9 cellular contexts compared by ENCODE assay signal in the genomic region with DNA sequence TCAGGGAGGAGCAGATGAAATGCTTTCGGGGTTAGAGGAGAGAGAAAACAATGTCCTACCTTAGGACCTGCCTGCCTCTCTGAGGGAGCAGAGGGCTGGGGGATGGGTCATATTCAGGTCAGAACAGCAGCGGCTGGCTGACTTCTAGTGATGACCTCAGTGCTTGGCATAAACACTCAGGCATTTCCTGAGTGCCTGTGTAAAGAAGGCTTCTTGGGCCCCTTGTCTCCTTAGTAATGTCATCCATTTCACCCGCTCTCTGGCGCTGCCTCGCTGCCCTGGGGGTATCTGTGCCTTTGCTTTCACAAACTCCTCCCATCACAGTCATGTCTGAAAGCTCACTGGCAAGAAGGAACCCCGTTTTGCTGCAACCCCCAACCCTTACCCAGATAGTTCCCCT.
A peak's percentile ranks its signal among the peaks of the same experiment; 100 is the strongest.
DNase-seq lines count a peak whose midpoint lies in the region; ATAC-seq and TF ChIP-seq lines count a peak whose summit lies in the region.
"Had no signal": no experiment of that assay in that cellular context is flagged by ENCODE, and none has a peak within 500 bp of the region (broad histone marks: within the 10 kb centered on the region; RNA-seq: fewer than 3 reads in every experiment).

No MANE protein-coding gene starts in this region.

- H3K4me3 ChIP-seq in AG10803 (ENCODE audit: low read length) = peak overlapping the region; percentile 1; the same call in 1 of the 2 replicates
- peak overlapping the region; percentile 0 for H3K4me3 ChIP-seq in choroid plexus epithelial cell (ENCODE audit: low read depth, low read length)
- H3K4me3 ChIP-seq in mesodermal cell (ENCODE audit: extremely low read depth, insufficient read depth, low read length, poor library complexity, severe bottlenecking) = no peak overlapping the region
- no peak overlapping the region for H3K4me3 ChIP-seq in Karpas-422 (ENCODE audit: low read length)

- 20 to 42% methylated on average over 5 of the region's 6 CpGs for WGBS in mesodermal cell (ENCODE audit: insufficient coverage in 2 of 2), 2 experiments

- no peaks in the 10 kb centered on the region for H4K20me1 ChIP-seq in Karpas-422 (ENCODE audit: insufficient read depth, low read depth, low read length)

- CTCF ChIA-PET in activated CD8-positive, alpha-beta memory T cell treated with anti-CD3 and anti-CD28 coated beads, Interleukin-2, amount 10 ng/mL, durations not matched to agents 7 days and 5 days (lab: Charles Lee) = no interaction called here

- H3K36me3 ChIP-seq in mesodermal cell (ENCODE audit: control insufficient read depth, insufficient read depth, low read length) (no peaks in the 10 kb centered on the region), Karpas-422 (ENCODE audit: insufficient read depth, low read length) (no peaks in the 10 kb centered on the region)

- H3K9me3 ChIP-seq in mesodermal cell (ENCODE audit: control insufficient read depth, low read length) = no peaks in the 10 kb centered on the region
- no peaks in the 10 kb centered on the region for H3K9me3 ChIP-seq in Karpas-422 (ENCODE audit: low read length)

- no peak overlapping the region for H3K4me2 ChIP-seq in Karpas-422 (ENCODE audit: low read depth, low read length, poor library complexity, severe bottlenecking)

- H3K36me3 Mint-ChIP-seq in activated CD8-positive, alpha-beta memory T cell treated with anti-CD3 and anti-CD28 coated beads, Interleukin-2, amount 10 ng/mL, durations not matched to agents 7 days and 5 days = no peaks in the 10 kb centered on the region

- DNase-seq in AG10803 (ENCODE audit: low read depth) (peak; percentile 92), NCI-H1105 (lab: John Stamatoyannopoulos, UW) (peak; percentile 13), choroid plexus epithelial cell (ENCODE audit: low read depth) (peak; percentile 77), Karpas-422 (no peak), AML-193 (lab: John Stamatoyannopoulos, UW) (no peak)
- no peak for DNase-seq in activated CD8-positive, alpha-beta memory T cell treated with anti-CD3 and anti-CD28 coated beads, Interleukin-2, amount 10 ng/mL, durations not matched to agents 7 days and 5 days
- DNase-seq: erythroblast had no signal

- H3K27ac Mint-ChIP-seq in activated CD8-positive, alpha-beta memory T cell treated with anti-CD3 and anti-CD28 coated beads, Interleukin-2, amount 10 ng/mL, durations not matched to agents 7 days and 5 days = no peak overlapping the region

- TF ChIP-seq CTCF in AG10803 (conservative IDR thresholded peaks at IDR 0.05; ENCODE audit: low read length) (peak; percentile 38), choroid plexus epithelial cell (conservative IDR thresholded peaks at IDR 0.05; ENCODE audit: low read depth, low read length) (peak; percentile 46)

- H3K27me3 Mint-ChIP-seq in activated CD8-positive, alpha-beta memory T cell treated with anti-CD3 and anti-CD28 coated beads, Interleukin-2, amount 10 ng/mL, durations not matched to agents 7 days and 5 days = peaks cover 13% of the 10 kb centered on the region

- H3K4me1 ChIP-seq in mesodermal cell (ENCODE audit: control insufficient read depth, insufficient read depth, low read length, poor library complexity, severe bottlenecking) (peaks cover 25% of the 10 kb centered on the region), Karpas-422 (ENCODE audit: low read length) (no peaks in the 10 kb centered on the region)

- H3K9me2 ChIP-seq in Karpas-422 (replicated peaks; ENCODE audit: insufficient read depth, low read length) = no peaks in the 10 kb centered on the region

- no peaks in the 10 kb centered on the region for H3K9me3 Mint-ChIP-seq in activated CD8-positive, alpha-beta memory T cell treated with anti-CD3 and anti-CD28 coated beads, Interleukin-2, amount 10 ng/mL, durations not matched to agents 7 days and 5 days (ENCODE audit: low read depth)

- H3K27ac ChIP-seq in mesodermal cell (ENCODE audit: low read depth, low read length, severe bottlenecking) = peak overlapping the region; percentile 95
- H3K27ac ChIP-seq in Karpas-422 (ENCODE audit: low read length) = no peak overlapping the region

- H3K4me3 Mint-ChIP-seq in activated CD8-positive, alpha-beta memory T cell treated with anti-CD3 and anti-CD28 coated beads, Interleukin-2, amount 10 ng/mL, durations not matched to agents 7 days and 5 days = no peak overlapping the region

- no peak overlapping the region for H3K9ac ChIP-seq in Karpas-422 (ENCODE audit: low read length)

- ATAC-seq in activated CD8-positive, alpha-beta memory T cell treated with anti-CD3 and anti-CD28 coated beads, Interleukin-2, amount 10 ng/mL, durations not matched to agents 7 days and 5 days = no peak
- no peak for ATAC-seq in HG03469 (IDR thresholded peaks at IDR 0.05; ENCODE audit: unreplicated experiment)

- H3K79me2 ChIP-seq in Karpas-422 (ENCODE audit: low read length) = no peaks in the 10 kb centered on the region

- no peaks in the 10 kb centered on the region for H3K4me1 Mint-ChIP-seq in activated CD8-positive, alpha-beta memory T cell treated with anti-CD3 and anti-CD28 coated beads, Interleukin-2, amount 10 ng/mL, durations not matched to agents 7 days and 5 days

- no peaks in the 10 kb centered on the region for H3K27me3 ChIP-seq in Karpas-422 (ENCODE audit: low read length)

- no peak overlapping the region for H2AFZ ChIP-seq in Karpas-422 (ENCODE audit: low read length)

Comparison
In these comparisons a context has a peak if more than half of its experiments do, and no peak if none do; other contexts are left out.
1. DNase-seq: peak in AG10803 (single experiment), NCI-H1105 (single experiment) and choroid plexus epithelial cell (single experiment); none in activated CD8-positive, alpha-beta memory T cell treated with anti-CD3 and anti-CD28 coated beads, Interleukin-2, amount 10 ng/mL, durations not matched to agents 7 days and 5 days (single experiment), Karpas-422 (single experiment) and AML-193 (0 of 2).
2. H3K4me3 ChIP-seq: peak in AG10803 (single experiment) and choroid plexus epithelial cell (single experiment); none in mesodermal cell (single experiment) and Karpas-422 (single experiment).